Comparison of ENCODE assay signal across 8 cellular contexts in genomic region chr22:39349506-39349966, GRCh38. TPM values are rescaled to one million over a fixed set of nuclear protein-coding genes. Genes with fewer than 3 reads are reported as not detected.
DNase-seq lines count a peak whose midpoint lies in the region; ATAC-seq and TF ChIP-seq lines count a peak whose summit lies in the region.

No MANE protein-coding gene starts in this region.

- H3K79me2 ChIP-seq in parathyroid adenoma, result no peaks in the 10 kb centered on the region

- no peaks in the 10 kb centered on the region for H3K4me1 ChIP-seq in parathyroid adenoma

- peak overlapping the region; percentile 75 for H2AFZ ChIP-seq in parathyroid adenoma

- intact Hi-C loops in Right ventricle myocardium superior (cut with DNase I), result loop anchor here (10.0 kb wide), 1 partner anchor 175 kb away; the partner anchor contains the start of gene ATF4

- no peak overlapping the region for H3K9ac ChIP-seq in parathyroid adenoma

- no peak overlapping the region for H3K27ac Mint-ChIP-seq in activated T-helper 17 cell treated with anti-CD3 and anti-CD28 coated beads, Interleukin-2, amount 50 U/mL, for 72 hours

- no peaks in the 10 kb centered on the region for H3K9me3 Mint-ChIP-seq in activated T-helper 17 cell treated with anti-CD3 and anti-CD28 coated beads, Interleukin-2, amount 50 U/mL, for 72 hours

- peak overlapping the region; percentile 64 for H3K4me3 Mint-ChIP-seq in activated T-helper 17 cell treated with anti-CD3 and anti-CD28 coated beads, Interleukin-2, amount 50 U/mL, for 72 hours

- peak overlapping the region; percentile 82 for H3K4me2 ChIP-seq in parathyroid adenoma (ENCODE audit: low read length)

- H3K27me3 Mint-ChIP-seq in activated T-helper 17 cell treated with anti-CD3 and anti-CD28 coated beads, Interleukin-2, amount 50 U/mL, for 72 hours, result peaks cover 15% of the 10 kb centered on the region

- peak; percentile 16 for ATAC-seq in activated T-helper 17 cell treated with anti-CD3 and anti-CD28 coated beads, Interleukin-2, amount 50 U/mL, for 72 hours (replicated peaks)
- ATAC-seq in Right ventricle myocardium superior (ENCODE audit: poor library complexity) (peak; percentile 73), HG02588 (IDR thresholded peaks at IDR 0.05; ENCODE audit: unreplicated experiment) (no peak)

- no peaks in the 10 kb centered on the region for H3K27me3 ChIP-seq in parathyroid adenoma (ENCODE audit: control insufficient read depth, insufficient read depth, low read length)

- DNase-seq in NCI-H2227 (lab: John Stamatoyannopoulos, UW; ENCODE audit: unreplicated experiment) (peak; percentile 61), NCI-H2227 treated with DMSO at 0.1 percent for 48 hours (lab: John Stamatoyannopoulos, UW) (no peak), LNCaP clone FGC (ENCODE audit: low read depth) (no peak), Right ventricle myocardium superior (peak; percentile 62), NCI-H524 treated with DMSO at 0.1 percent for 48 hours (lab: John Stamatoyannopoulos, UW) (no peak)

- TF ChIP-seq CTCF in LNCaP clone FGC (IDR thresholded peaks at IDR 0.05; ENCODE audit: control insufficient read depth, extremely low read depth, insufficient read depth), result peak; percentile 49
- TF ChIP-seq CTCF in parathyroid adenoma (IDR thresholded peaks at IDR 0.05), result no peak

- H3K36me3 ChIP-seq in parathyroid adenoma (ENCODE audit: control insufficient read depth, insufficient read depth, low read length), result no peaks in the 10 kb centered on the region

- H3K4me1 Mint-ChIP-seq in activated T-helper 17 cell treated with anti-CD3 and anti-CD28 coated beads, Interleukin-2, amount 50 U/mL, for 72 hours, result no peaks in the 10 kb centered on the region

- H3K9me3 ChIP-seq in parathyroid adenoma (ENCODE audit: control insufficient read depth, low read length), result no peaks in the 10 kb centered on the region

- no peak overlapping the region for H3K27ac ChIP-seq in parathyroid adenoma

- H3K4me3 ChIP-seq in LNCaP clone FGC (ENCODE audit: low read depth, low read length) (peak overlapping the region; percentile 61), parathyroid adenoma (ENCODE audit: low read depth, low read length) (peak overlapping the region; percentile 45)

- no peaks in the 10 kb centered on the region for H3K36me3 Mint-ChIP-seq in activated T-helper 17 cell treated with anti-CD3 and anti-CD28 coated beads, Interleukin-2, amount 50 U/mL, for 72 hours (ENCODE audit: low read depth)

RNA-seq across cellular contexts. Expression of gene SYNGR1, which starts 0.3 kb away (rescaled TPM):
- total RNA-seq in activated T-helper 17 cell treated with anti-CD3 and anti-CD28 coated beads, Interleukin-2, amount 50 U/mL, for 72 hours, result not detected
- 32.2 TPM for total RNA-seq in Right ventricle myocardium superior

RNA-seq across cellular contexts. Expression of gene RPL3, which starts 30.1 kb away (rescaled TPM):
- 1,000 to 10,000 TPM; 2,256 to 2,974 TPM for total RNA-seq in activated T-helper 17 cell treated with anti-CD3 and anti-CD28 coated beads, Interleukin-2, amount 50 U/mL, for 72 hours
- 300 TPM for total RNA-seq in Right ventricle myocardium superior

RNA-seq across cellular contexts. Expression of gene TAB1, which starts 50.0 kb away (rescaled TPM):
- total RNA-seq in activated T-helper 17 cell treated with anti-CD3 and anti-CD28 coated beads, Interleukin-2, amount 50 U/mL, for 72 hours, result 10 to 100 TPM; 15.2 to 20.9 TPM
- total RNA-seq in Right ventricle myocardium superior, result 17.3 TPM

Comparison
In these comparisons a context has a peak if more than half of its experiments do, and no peak if none do; other contexts are left out.
1. DNase-seq: peak in NCI-H2227 (single experiment) and Right ventricle myocardium superior (single experiment); none in NCI-H2227 treated with DMSO at 0.1 percent for 48 hours (single experiment), LNCaP clone FGC (single experiment) and NCI-H524 treated with DMSO at 0.1 percent for 48 hours (single experiment).
2. RNA of gene SYNGR1, which starts 0.3 kb away (total RNA-seq): 32.2 TPM in Right ventricle myocardium superior (single experiment); not detected in activated T-helper 17 cell treated with anti-CD3 and anti-CD28 coated beads, Interleukin-2, amount 50 U/mL, for 72 hours; every median in the first group is over 10 times any median in the second.